Comparison of ENCODE assay signal across 9 cellular contexts in genomic region chr2:169116993-169117392, GRCh38. TPM values are rescaled to one million over a fixed set of nuclear protein-coding genes. Genes with fewer than 3 reads are reported as not detected.
"Had no signal": no experiment of that assay in that cellular context is flagged by ENCODE, and none has a peak within 500 bp of the region (broad histone marks: within the 10 kb centered on the region; RNA-seq: fewer than 3 reads in every experiment).

No MANE protein-coding gene starts in this region.

- H3K27ac ChIP-seq: GM23248, HL-60 had no signal

- H3K9me3 ChIP-seq: HAP-1 had no signal

- H3K4me3 ChIP-seq: GM23248, HAP-1 had no signal

- DNase-seq: GM23248, GOT3, H7, HFFc6, KG1 had no signal

- H2AFZ ChIP-seq: GM23248 had no signal

- H3K9ac ChIP-seq: GM23248 had no signal

- H3K4me1 ChIP-seq: HAP-1 had no signal

- ATAC-seq: HCT116, HepG2 had no signal

- H3K36me3 ChIP-seq: HAP-1 had no signal

RNA-seq across cellular contexts. Expression of gene DHRS9, which starts 47.6 kb away (rescaled TPM):
- total RNA-seq: GM23248, H7, HepG2, HFFc6 had no signal
- polyA plus RNA-seq: GM23248, HepG2 had no signal
